In the genomic region with DNA sequence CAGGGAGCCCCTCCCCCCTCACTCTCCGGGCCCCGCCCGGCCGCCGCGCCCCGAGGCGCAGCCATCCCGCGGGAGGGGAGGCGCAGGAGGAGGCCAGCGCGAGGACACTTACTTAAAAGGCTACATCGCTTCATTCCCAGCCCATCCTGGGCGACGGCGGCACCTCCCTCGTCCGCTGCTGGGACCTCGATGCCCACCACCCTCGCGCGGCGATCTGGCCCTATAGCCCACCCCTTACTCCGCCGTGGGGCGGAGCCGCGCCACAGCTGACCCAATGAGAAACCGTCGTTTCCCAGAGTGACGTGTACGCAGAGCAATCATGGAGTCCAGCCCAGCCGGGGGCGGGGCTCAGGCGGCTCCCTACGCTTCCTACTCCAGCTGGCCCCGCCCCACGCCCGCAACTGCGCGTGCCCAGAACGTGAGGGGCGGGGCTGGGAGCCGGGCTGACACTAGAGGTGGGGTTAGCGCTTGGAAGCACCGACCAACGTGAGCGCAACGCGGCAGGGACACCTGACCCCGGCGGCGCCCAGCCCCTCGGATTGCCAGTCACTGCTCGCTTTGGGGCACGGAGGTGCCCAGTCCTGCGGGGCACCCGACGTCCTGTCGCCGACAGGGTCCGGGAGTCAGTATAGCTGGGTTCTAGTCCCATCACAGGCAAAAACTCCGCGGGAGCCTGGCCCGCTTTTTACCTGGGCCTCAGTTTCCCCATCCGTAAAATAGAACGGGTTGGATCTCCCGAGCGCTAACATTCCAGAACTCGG, we compare ENCODE assay signal across 8 cellular contexts. TPM values are rescaled to one million over a fixed set of nuclear protein-coding genes. Genes with fewer than 3 reads are reported as not detected.
DNase-seq lines count a peak whose midpoint lies in the region; ATAC-seq, FAIRE-seq and TF ChIP-seq lines count a peak whose summit lies in the region.

Gene ANKRD27 (minus strand): TSS at position 222 of the 761 bp plus-strand sequence. CDS start 16,165 bp downstream, outside the sequence.

- H3K4me3 ChIP-seq in GM12864 (ENCODE audit: low read depth, low read length) (peak within 1 kb of the TSS; percentile 94), SU-DHL-6 (ENCODE audit: insufficient read depth, low read length, poor library complexity, severe bottlenecking) (peak within 1 kb of the TSS; percentile 85), pancreas (peak within 1 kb of the TSS; percentile 79 to 98 (median 90)), tibial artery (peak within 1 kb of the TSS; percentile 81 to 82)

- peak within 1 kb of the TSS; percentile 93 for H3K4me3 Mint-ChIP-seq in activated naive CD8-positive, alpha-beta T cell treated with anti-CD3 and anti-CD28 coated beads, Interleukin-2, amount 10 ng/mL, durations not matched to agents 7 days and 5 days

- DNase-seq in GM12864 (ENCODE audit: low read depth) = peak; percentile 91
- DNase-seq in NCI-H128 (lab: John Stamatoyannopoulos, UW; ENCODE audit: unreplicated experiment) = peak; percentile 98
- peak; percentile 100 for DNase-seq in activated naive CD8-positive, alpha-beta T cell treated with anti-CD3 and anti-CD28 coated beads, Interleukin-2, amount 10 ng/mL, durations not matched to agents 7 days and 5 days
- DNase-seq in Right ventricle myocardium inferior (ENCODE audit: missing footprints) = peak; percentile 99
- DNase-seq in pancreas = peak; percentile 97 to 99 (median 98)
- DNase-seq in tibial artery = peak; percentile 98 to 99

- H4K20me1 ChIP-seq in SU-DHL-6 (ENCODE audit: low read depth, low read length) = peaks cover 13% of the 10 kb centered on the region; the same call in 1 of the 2 replicates

- H3K9me3 ChIP-seq in SU-DHL-6 (ENCODE audit: insufficient read depth, low read length) = no peaks in the 10 kb centered on the region
- no peaks in the 10 kb centered on the region for H3K9me3 ChIP-seq in pancreas
- H3K9me3 ChIP-seq in tibial artery = no peaks in the 10 kb centered on the region

- H3K4me2 ChIP-seq in SU-DHL-6 (ENCODE audit: low read depth, low read length, poor library complexity, severe bottlenecking) = peak within 1 kb of the TSS; percentile 68

- no peaks in the 10 kb centered on the region for H3F3A ChIP-seq in SU-DHL-6 (ENCODE audit: insufficient read depth)

- POLR2A ChIA-PET in activated naive CD8-positive, alpha-beta T cell treated with anti-CD3 and anti-CD28 coated beads, Interleukin-2, amount 10 ng/mL, durations not matched to agents 7 days and 5 days (lab: Charles Lee) = interaction anchor here (0.6 to 1.5 kb wide), 6 partner anchors 10 to 270 kb away, joined by 3 to 5 read pairs (median 4); partner anchors contain the start of genes DPY19L3, NUDT19 and PDCD5

- H3K79me2 ChIP-seq in SU-DHL-6 (ENCODE audit: insufficient read depth, low read length) = peaks cover 47% of the 10 kb centered on the region

- peak within 1 kb of the TSS; percentile 38 for H3K27ac ChIP-seq in SU-DHL-6 (ENCODE audit: low read depth, low read length)
- H3K27ac ChIP-seq in pancreas = peak within 1 kb of the TSS in 1 of 4 donors; percentile 52
- peak within 1 kb of the TSS; percentile 79 to 80 for H3K27ac ChIP-seq in tibial artery

- TF ChIP-seq CTCF in GM12864 (IDR thresholded peaks at IDR 0.05; ENCODE audit: low read depth, low read length, missing control alignments) (no peak), SU-DHL-6 (IDR thresholded peaks at IDR 0.05; ENCODE audit: insufficient read depth, low read length, poor library complexity, severe bottlenecking) (no peak), pancreas (IDR thresholded peaks at IDR 0.05) (no peak), tibial artery (IDR thresholded peaks at IDR 0.05) (no peak)

- H3K4me1 ChIP-seq in pancreas (peaks cover 0 to 6% (median 3%) of the 10 kb centered on the region in 3 donors), tibial artery (peaks cover 0 to 33% (median 25%) of the 10 kb centered on the region in 4 donors)

- H3K36me3 ChIP-seq in SU-DHL-6 (ENCODE audit: low read length) = no peaks in the 10 kb centered on the region
- no peaks in the 10 kb centered on the region for H3K36me3 ChIP-seq in pancreas
- no peaks in the 10 kb centered on the region for H3K36me3 ChIP-seq in tibial artery

- H3K27ac Mint-ChIP-seq in activated naive CD8-positive, alpha-beta T cell treated with anti-CD3 and anti-CD28 coated beads, Interleukin-2, amount 10 ng/mL, durations not matched to agents 7 days and 5 days = peak within 1 kb of the TSS; percentile 87

- H2AFZ ChIP-seq in SU-DHL-6 (ENCODE audit: low read depth, low read length, severe bottlenecking) = peak within 1 kb of the TSS; percentile 71

- H3K27me3 ChIP-seq in SU-DHL-6 (ENCODE audit: low read length) = no peaks in the 10 kb centered on the region
- H3K27me3 ChIP-seq in pancreas = peaks cover 0 to 5% (median 0%) of the 10 kb centered on the region in 4 donors
- peaks cover 0 to 31% of the 10 kb centered on the region in 2 donors for H3K27me3 ChIP-seq in tibial artery

- intact Hi-C loops in Right ventricle myocardium inferior (cut with DNase I) = loop anchor here (1.0 to 10.0 kb wide), 2 partner anchors 26 to 70 kb away; no protein-coding TSS in a partner anchor
- intact Hi-C loops in pancreas (cut with DNase I) = no loop called here
- intact Hi-C loops in tibial artery (cut with DNase I; ENCODE audit: low total_unique reads) = loop anchor here (2.0 to 10.0 kb wide), 3 partner anchors 90 to 330 kb away; partner anchors contain the start of genes DPY19L3, PDCD5 and ZNF507

- H3K9me3 Mint-ChIP-seq in activated naive CD8-positive, alpha-beta T cell treated with anti-CD3 and anti-CD28 coated beads, Interleukin-2, amount 10 ng/mL, durations not matched to agents 7 days and 5 days = no peaks in the 10 kb centered on the region

- peaks cover 2% of the 10 kb centered on the region for H3K36me3 Mint-ChIP-seq in activated naive CD8-positive, alpha-beta T cell treated with anti-CD3 and anti-CD28 coated beads, Interleukin-2, amount 10 ng/mL, durations not matched to agents 7 days and 5 days

- no peaks in the 10 kb centered on the region for H3K9me2 ChIP-seq in SU-DHL-6 (replicated peaks; ENCODE audit: insufficient read depth, low read length)

- peak within 1 kb of the TSS; percentile 81 for H3K9ac ChIP-seq in SU-DHL-6 (ENCODE audit: low read length)

- ATAC-seq in HG02678 (IDR thresholded peaks at IDR 0.05; ENCODE audit: unreplicated experiment) (peak; percentile 97), Right ventricle myocardium inferior (peak; percentile 96), pancreas (peak; percentile 93 to 99 (median 94))
- peak; percentile 95 for ATAC-seq in activated naive CD8-positive, alpha-beta T cell treated with anti-CD3 and anti-CD28 coated beads, Interleukin-2, amount 10 ng/mL, durations not matched to agents 7 days and 5 days (ENCODE audit: low read depth)

- H3K27me3 Mint-ChIP-seq in activated naive CD8-positive, alpha-beta T cell treated with anti-CD3 and anti-CD28 coated beads, Interleukin-2, amount 10 ng/mL, durations not matched to agents 7 days and 5 days = peaks cover 30% of the 10 kb centered on the region

- 1% methylated on average over 66 to 71 of the region's 71 CpGs for WGBS in pancreas, 2 donors

- peaks cover 24% of the 10 kb centered on the region for H3K4me1 Mint-ChIP-seq in activated naive CD8-positive, alpha-beta T cell treated with anti-CD3 and anti-CD28 coated beads, Interleukin-2, amount 10 ng/mL, durations not matched to agents 7 days and 5 days

- FAIRE-seq in pancreas (lab: Jason Lieb, UNC) = peak; percentile 32

RNA-seq across cellular contexts. Expression of gene ANKRD27, which starts in this region (rescaled TPM):
- total RNA-seq in activated naive CD8-positive, alpha-beta T cell treated with anti-CD3 and anti-CD28 coated beads, Interleukin-2, amount 10 ng/mL, durations not matched to agents 7 days and 5 days = 10 to 100 TPM; 43.4 to 48.8 TPM
- total RNA-seq in Right ventricle myocardium inferior (25.9 TPM), pancreas (10 to 100 TPM in 4 of 6 donors, 1 to 10 TPM in 2; 6.7 to 17.6 (median 11.3) TPM)
- 1 to 10 TPM; 4.5 to 5.3 TPM for polyA plus RNA-seq in pancreas

Comparison
In these comparisons a context has a peak if more than half of its experiments do, and no peak if none do; other contexts are left out.
1. intact Hi-C loops: an anchor here in Right ventricle myocardium inferior (1.0 to 10.0 kb wide) and tibial artery (2.0 to 10.0 kb wide); none called in pancreas.